In the genomic region with DNA sequence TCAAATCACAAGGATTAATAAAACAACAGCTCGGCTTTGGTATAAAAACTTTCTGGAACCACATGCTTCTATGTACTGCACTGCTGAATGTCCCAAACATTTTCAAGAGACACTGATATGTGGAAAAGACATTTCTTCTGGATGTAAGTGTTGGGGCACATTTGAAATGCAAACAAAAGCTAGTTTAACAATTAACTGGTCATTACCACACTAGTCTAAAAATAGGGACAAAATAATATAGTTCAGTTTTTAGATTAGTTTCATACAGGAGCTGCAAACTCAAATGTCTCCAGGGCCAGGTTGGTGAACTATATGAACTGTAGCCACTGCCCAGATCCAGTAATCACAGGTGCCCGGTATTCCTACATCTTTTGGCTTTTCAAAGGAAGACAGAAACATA, we compare ENCODE assay signal across 17 cellular contexts. TPM values are rescaled to one million over a fixed set of nuclear protein-coding genes. Genes with fewer than 3 reads are reported as not detected.
DNase-seq lines count a peak whose midpoint lies in the region; ATAC-seq and TF ChIP-seq lines count a peak whose summit lies in the region.
"Had no signal": no experiment of that assay in that cellular context is flagged by ENCODE, and none has a peak within 500 bp of the region (broad histone marks: within the 10 kb centered on the region; RNA-seq: fewer than 3 reads in every experiment).

No MANE protein-coding gene starts in this region.

- no peak overlapping the region for H3K27ac Mint-ChIP-seq in activated naive CD8-positive, alpha-beta T cell treated with anti-CD3 and anti-CD28 coated beads, Interleukin-2, amount 50 U/mL, for 24 hours
- H3K27ac Mint-ChIP-seq in activated naive CD8-positive, alpha-beta T cell treated with anti-CD3 and anti-CD28 coated beads for 36 hours = no peak overlapping the region
- no peak overlapping the region for H3K27ac Mint-ChIP-seq in MCF 10A (ENCODE audit: low read depth, unreplicated experiment)
- H3K27ac Mint-ChIP-seq: activated CD4-positive, alpha-beta T cell treated with anti-CD3 and anti-CD28 coated beads, Interleukin-2, amount 10 ng/mL, durations not matched to agents 24 days and 14 days had no signal

- POLR2A ChIA-PET in MCF 10A (lab: Yijun Ruan, JAX) = no interaction called here

- CTCF ChIA-PET in MCF 10A (lab: Yijun Ruan, JAX) = interaction anchor here (3.9 kb wide), 1 partner anchor 43 kb away, joined by 21 read pairs; no protein-coding TSS in a partner anchor

- peaks cover 3% of the 10 kb centered on the region for H3K36me3 Mint-ChIP-seq in activated naive CD8-positive, alpha-beta T cell treated with anti-CD3 and anti-CD28 coated beads, Interleukin-2, amount 50 U/mL, for 24 hours (ENCODE audit: low read depth)
- H3K36me3 Mint-ChIP-seq in activated naive CD8-positive, alpha-beta T cell treated with anti-CD3 and anti-CD28 coated beads for 36 hours = peaks cover 3% of the 10 kb centered on the region
- no peaks in the 10 kb centered on the region for H3K36me3 Mint-ChIP-seq in MCF 10A (ENCODE audit: insufficient read depth, unreplicated experiment)

- no peak for ATAC-seq in activated naive CD8-positive, alpha-beta T cell treated with anti-CD3 and anti-CD28 coated beads, Interleukin-2, amount 50 U/mL, for 24 hours
- ATAC-seq in HG02642 (IDR thresholded peaks at IDR 0.05; ENCODE audit: poor library complexity, unreplicated experiment) (peak; percentile 36), HG03457 (IDR thresholded peaks at IDR 0.05; ENCODE audit: unreplicated experiment) (peak; percentile 46)
- ATAC-seq: left colon had no signal

- DNase-seq in activated naive CD8-positive, alpha-beta T cell treated with anti-CD3 and anti-CD28 coated beads, Interleukin-2, amount 50 U/mL, for 24 hours = no peak
- no peak for DNase-seq in activated naive CD8-positive, alpha-beta T cell treated with anti-CD3 and anti-CD28 coated beads for 36 hours
- DNase-seq in renal cortical epithelial cell (ENCODE audit: low read depth) (peak; percentile 16), NCI-H1694 (lab: John Stamatoyannopoulos, UW) (no peak), hippocampal formation (lab: John Stamatoyannopoulos, UW) (no peak), MCF 10A (ENCODE audit: unreplicated experiment) (no peak)
- DNase-seq: ACHN; activated CD4-positive, alpha-beta T cell treated with anti-CD3 and anti-CD28 coated beads, Interleukin-2, amount 10 ng/mL, durations not matched to agents 24 days and 14 days; central memory CD4-positive, alpha-beta T cell; effector memory CD4-positive, alpha-beta T cell; left colon; NCI-H774; stimulated activated CD4-positive, alpha-beta T cell treated with anti-CD3 and anti-CD28 coated beads, Interleukin-2, amount 100 ng/mL, for 48 hours had no signal

- no peaks in the 10 kb centered on the region for H3K27me3 Mint-ChIP-seq in activated naive CD8-positive, alpha-beta T cell treated with anti-CD3 and anti-CD28 coated beads, Interleukin-2, amount 50 U/mL, for 24 hours
- peaks cover 3% of the 10 kb centered on the region for H3K27me3 Mint-ChIP-seq in activated naive CD8-positive, alpha-beta T cell treated with anti-CD3 and anti-CD28 coated beads for 36 hours
- H3K27me3 Mint-ChIP-seq in MCF 10A (ENCODE audit: insufficient read depth, unreplicated experiment) = no peaks in the 10 kb centered on the region
- H3K27me3 Mint-ChIP-seq: activated CD4-positive, alpha-beta T cell treated with anti-CD3 and anti-CD28 coated beads, Interleukin-2, amount 10 ng/mL, durations not matched to agents 24 days and 14 days had no signal

- H3K4me3 Mint-ChIP-seq in activated naive CD8-positive, alpha-beta T cell treated with anti-CD3 and anti-CD28 coated beads, Interleukin-2, amount 50 U/mL, for 24 hours = peak overlapping the region; percentile 26
- H3K4me3 Mint-ChIP-seq in activated naive CD8-positive, alpha-beta T cell treated with anti-CD3 and anti-CD28 coated beads for 36 hours = no peak overlapping the region
- H3K4me3 Mint-ChIP-seq in MCF 10A (ENCODE audit: unreplicated experiment) = no peak overlapping the region
- H3K4me3 Mint-ChIP-seq: activated CD4-positive, alpha-beta T cell treated with anti-CD3 and anti-CD28 coated beads, Interleukin-2, amount 10 ng/mL, durations not matched to agents 24 days and 14 days had no signal

- H3K4me1 Mint-ChIP-seq in activated naive CD8-positive, alpha-beta T cell treated with anti-CD3 and anti-CD28 coated beads, Interleukin-2, amount 50 U/mL, for 24 hours = peaks cover 84% of the 10 kb centered on the region
- H3K4me1 Mint-ChIP-seq in activated naive CD8-positive, alpha-beta T cell treated with anti-CD3 and anti-CD28 coated beads for 36 hours = peaks cover 52% of the 10 kb centered on the region
- H3K4me1 Mint-ChIP-seq in MCF 10A (ENCODE audit: insufficient read depth, unreplicated experiment) = no peaks in the 10 kb centered on the region

- no peak for TF ChIP-seq CTCF in MCF 10A (IDR thresholded peaks at IDR 0.05; ENCODE audit: unreplicated experiment)

- intact Hi-C loops in MCF 10A (cut with micrococcal nuclease) = no loop called here

- H3K9me3 Mint-ChIP-seq in activated naive CD8-positive, alpha-beta T cell treated with anti-CD3 and anti-CD28 coated beads, Interleukin-2, amount 50 U/mL, for 24 hours = peaks cover 8% of the 10 kb centered on the region
- H3K9me3 Mint-ChIP-seq in activated naive CD8-positive, alpha-beta T cell treated with anti-CD3 and anti-CD28 coated beads for 36 hours = no peaks in the 10 kb centered on the region
- peaks cover 6% of the 10 kb centered on the region for H3K9me3 Mint-ChIP-seq in MCF 10A (ENCODE audit: unreplicated experiment)

- BruUV-seq in MCF 10A (replicated peaks; lab: Mats Ljungman, UMichigan) = no TSS peak

RNA-seq across cellular contexts. Expression of a gene that starts 3.2 kb away (rescaled TPM):
- total RNA-seq in activated naive CD8-positive, alpha-beta T cell treated with anti-CD3 and anti-CD28 coated beads for 36 hours = under 1 TPM in 1 of 2 experiments, not detected in 1; 0.08 TPM
- total RNA-seq in renal cortical epithelial cell (not detected in 2 replicates), MCF 10A (2022) (not detected in 2 replicates)
- total RNA-seq: suprapubic skin had no signal

RNA-seq across cellular contexts. Expression of a gene that starts 34.7 kb away (rescaled TPM):
- total RNA-seq in activated naive CD8-positive, alpha-beta T cell treated with anti-CD3 and anti-CD28 coated beads for 36 hours = not detected
- total RNA-seq in renal cortical epithelial cell = not detected in 2 replicates
- not detected in 2 replicates for total RNA-seq in MCF 10A (2022)
- total RNA-seq: activated CD4-positive, alpha-beta T cell treated with anti-CD3 and anti-CD28 coated beads, Interleukin-2, amount 10 ng/mL, durations not matched to agents 24 days and 14 days; left colon; omental fat pad; suprapubic skin had no signal
